8 cellular contexts compared by ENCODE assay signal in genomic region chr1:235971571-235972315, GRCh38.
DNase-seq lines count a peak whose midpoint lies in the region; ATAC-seq lines count a peak whose summit lies in the region.

No MANE protein-coding gene starts in this region.

- peak; percentile 44 for DNase-seq in NCI-H2196 (lab: John Stamatoyannopoulos, UW; ENCODE audit: unreplicated experiment)
- DNase-seq in NCI-H2196 treated with DMSO at 0.1 percent for 48 hours (lab: John Stamatoyannopoulos, UW; ENCODE audit: unreplicated experiment): no peak
- peak; percentile 95 for DNase-seq in NCI-H1694 treated with DMSO at 0.1 percent for 48 hours (lab: John Stamatoyannopoulos, UW)
- DNase-seq in T-helper 22 cell (ENCODE audit: low read depth): peak; percentile 58
- peak; percentile 96 for DNase-seq in astrocyte of the hippocampus (ENCODE audit: low read depth, low spot score)
- peak; percentile 78 to 89 for DNase-seq in hippocampal formation (lab: John Stamatoyannopoulos, UW)
- DNase-seq in retina: peak; percentile 91

- peak; percentile 91 for ATAC-seq in HG02885 (IDR thresholded peaks at IDR 0.05; ENCODE audit: poor library complexity, unreplicated experiment)
